9 cellular contexts compared by ENCODE assay signal in genomic region chr6:88870728-88871330, GRCh38.
DNase-seq lines count a peak whose midpoint lies in the region; ATAC-seq, FAIRE-seq and TF ChIP-seq lines count a peak whose summit lies in the region.
"Had no signal": no experiment of that assay in that cellular context is flagged by ENCODE, and none has a peak within 500 bp of the region (broad histone marks: within the 10 kb centered on the region; RNA-seq: fewer than 3 reads in every experiment).

No MANE protein-coding gene starts in this region.

- no peak overlapping the region for H3K9ac ChIP-seq in HepG2 (ENCODE audit: insufficient read depth, low read depth, low read length)

- no peak overlapping the region for H3K4me2 ChIP-seq in HepG2 (ENCODE audit: low read depth, low read length)

- H3K27ac ChIP-seq in HepG2 (ENCODE audit: extremely low read length, insufficient read depth, low read length) = no peak overlapping the region
- no peak overlapping the region for H3K27ac ChIP-seq in thoracic aorta
- H3K27ac ChIP-seq: epithelial cell of prostate had no signal

- no peak for FAIRE-seq in HepG2 (lab: Jason Lieb, UNC)

- 3% methylated on average over 1 of the region's 1 CpG for WGBS in HepG2 (ENCODE audit: low lambda C conversion rate)

- TF ChIP-seq CTCF in cardiac fibroblast (IDR thresholded peaks at IDR 0.05; ENCODE audit: low read depth, low read length) (peak; percentile 47), HepG2 (CRISPR knock-in tag; IDR thresholded peaks at IDR 0.05) (peak; percentile 65), thoracic aorta (IDR thresholded peaks at IDR 0.05) (peak; percentile 67)

- TF ChIP-seq EP300 in Ishikawa (IDR thresholded peaks at IDR 0.05; ENCODE audit: borderline replicate concordance) = no peak
- no peak for TF ChIP-seq EP300 in HepG2 (IDR thresholded peaks at IDR 0.05; ENCODE audit: low read depth in 2 of 2, low read length in 2 of 2)
- no peak for TF ChIP-seq EP300 in HepG2 (CRISPR knock-in tag; IDR thresholded peaks at IDR 0.05; ENCODE audit: borderline replicate concordance)

- TF ChIP-seq RAD21 in Ishikawa (IDR thresholded peaks at IDR 0.05; ENCODE audit: low read depth) = peak; percentile 69
- peak; percentile 19; the same call in 1 of the 2 replicates for TF ChIP-seq RAD21 in HepG2 (CRISPR knock-in tag; IDR thresholded peaks at IDR 0.05)

- H3K79me2 ChIP-seq in HepG2 (ENCODE audit: insufficient read depth, low read length) = no peaks in the 10 kb centered on the region

- no TSS peak for BruUV-seq in HepG2 (replicated peaks; lab: Mats Ljungman, UMichigan)

- no peaks in the 10 kb centered on the region for H3K27me3 ChIP-seq in HepG2 (ENCODE audit: control insufficient read depth in 1 of 2, insufficient read depth in 2 of 2, low read length in 2 of 2)
- no peaks in the 10 kb centered on the region for H3K27me3 ChIP-seq in thoracic aorta (replicated peaks; ENCODE audit: insufficient read depth)

- H3K9me3 ChIP-seq in HepG2 (ENCODE audit: low read length) = no peaks in the 10 kb centered on the region
- no peaks in the 10 kb centered on the region for H3K9me3 ChIP-seq in thoracic aorta

- H3K36me3 ChIP-seq in HepG2 (replicated peaks in 1 of 2; ENCODE audit: control insufficient read depth in 1 of 2, insufficient read depth in 2 of 2, low read length in 2 of 2) (no peaks in the 10 kb centered on the region; a peak in 1 of 5 replicates), thoracic aorta (peaks cover 4% of the 10 kb centered on the region)

- H2AFZ ChIP-seq in HepG2 (ENCODE audit: low read length) = no peak overlapping the region

- in situ Hi-C loops in HepG2 (cut with HindIII; ENCODE audit: extremely low pct_ligation_motif_present, low pct_unique_long_range_greater_than_20kb) = loop anchor here (25.0 kb wide), 1 partner anchor 934 kb away; no protein-coding TSS in a partner anchor

- CTCF ChIA-PET in HepG2 (lab: Yijun Ruan, JAX; ENCODE audit: low intra/inter-chr PET ratio, low total read pairs) = interaction anchor here (1.0 to 1.4 kb wide), 2 partner anchors 89 to 941 kb away, joined by 4 read pairs; no protein-coding TSS in a partner anchor

- POLR2A ChIA-PET in HepG2 (lab: Yijun Ruan, JAX) = no interaction called here

- no peak overlapping the region for H3K4me3 ChIP-seq in cardiac fibroblast (replicated peaks in 1 of 2; ENCODE audit: low read depth in 2 of 2, low read length in 2 of 2)
- no peak overlapping the region for H3K4me3 ChIP-seq in HepG2 (replicated peaks in 1 of 3; ENCODE audit: insufficient read depth in 1 of 3, low read depth in 2 of 3, low read length in 3 of 3)
- no peak overlapping the region for H3K4me3 ChIP-seq in thoracic aorta

- H4K20me1 ChIP-seq in HepG2 (ENCODE audit: insufficient read depth, low read length) = peaks cover 4% of the 10 kb centered on the region; the same call in 1 of the 2 replicates

- no peak for ATAC-seq in HepG2
- no peak for ATAC-seq in thoracic aorta (ENCODE audit: insufficient number of reproducible peaks, low FRiP score, low read depth)
- no peak for ATAC-seq in GM21528 (IDR thresholded peaks at IDR 0.05; ENCODE audit: low FRiP score, unreplicated experiment)

- intact Hi-C loops in HepG2 (cut with micrococcal nuclease; ENCODE audit: unreplicated experiment) = loop anchor here (2.0 to 5.0 kb wide), 4 partner anchors 90 to 1479 kb away; no protein-coding TSS in a partner anchor

- peaks cover 23% of the 10 kb centered on the region for H3K4me1 ChIP-seq in HepG2 (ENCODE audit: insufficient read depth, low read length)
- H3K4me1 ChIP-seq in thoracic aorta (ENCODE audit: control insufficient read depth in 1 of 2, low read depth in 2 of 2) = peaks cover 18 to 39% of the 10 kb centered on the region in 2 donors

- DNase-seq in activated T-cell treated with anti-CD3 and anti-CD28 coated beads for 1 hour (ENCODE audit: low read depth) (peak; percentile 22), RKO (ENCODE audit: low spot score) (peak; percentile 61), cardiac fibroblast (ENCODE audit: low read depth in 2 of 2) (peak; percentile 78 to 82), HepG2 (ENCODE audit: low spot score) (peak; percentile 50), thoracic aorta (ENCODE audit: low spot score) (no peak)
- DNase-seq in activated T-cell treated with anti-CD3 and anti-CD28 coated beads, Interleukin-2, amount 50 U/mL, for 1 hour = no peak

- no peak for TF ChIP-seq POLR2A in HepG2 (IDR thresholded peaks at IDR 0.05; ENCODE audit: insufficient read depth in 1 of 2, low read depth in 2 of 2, low read length in 2 of 2)

TF ChIP-seq in Ishikawa, 13 proteins besides CTCF, POLR2A, EP300 and RAD21 (continues in another document):
- TF ChIP-seq TAF1 (IDR thresholded peaks at IDR 0.05; ENCODE audit: low read depth) (no peak), CREB1 (IDR thresholded peaks at IDR 0.05; ENCODE audit: low read depth) (no peak), TCF12 (IDR thresholded peaks at IDR 0.05; ENCODE audit: low read depth) (no peak), FOXM1 (IDR thresholded peaks at IDR 0.05; ENCODE audit: borderline replicate concordance, low read depth) (no peak), CEBPB (IDR thresholded peaks at IDR 0.05) (no peak), NFIC (IDR thresholded peaks at IDR 0.05) (no peak), ZBTB7A (IDR thresholded peaks at IDR 0.05; ENCODE audit: low read depth) (no peak), TEAD4 (IDR thresholded peaks at IDR 0.05) (no peak)
- TF ChIP-seq, protein P1, sequence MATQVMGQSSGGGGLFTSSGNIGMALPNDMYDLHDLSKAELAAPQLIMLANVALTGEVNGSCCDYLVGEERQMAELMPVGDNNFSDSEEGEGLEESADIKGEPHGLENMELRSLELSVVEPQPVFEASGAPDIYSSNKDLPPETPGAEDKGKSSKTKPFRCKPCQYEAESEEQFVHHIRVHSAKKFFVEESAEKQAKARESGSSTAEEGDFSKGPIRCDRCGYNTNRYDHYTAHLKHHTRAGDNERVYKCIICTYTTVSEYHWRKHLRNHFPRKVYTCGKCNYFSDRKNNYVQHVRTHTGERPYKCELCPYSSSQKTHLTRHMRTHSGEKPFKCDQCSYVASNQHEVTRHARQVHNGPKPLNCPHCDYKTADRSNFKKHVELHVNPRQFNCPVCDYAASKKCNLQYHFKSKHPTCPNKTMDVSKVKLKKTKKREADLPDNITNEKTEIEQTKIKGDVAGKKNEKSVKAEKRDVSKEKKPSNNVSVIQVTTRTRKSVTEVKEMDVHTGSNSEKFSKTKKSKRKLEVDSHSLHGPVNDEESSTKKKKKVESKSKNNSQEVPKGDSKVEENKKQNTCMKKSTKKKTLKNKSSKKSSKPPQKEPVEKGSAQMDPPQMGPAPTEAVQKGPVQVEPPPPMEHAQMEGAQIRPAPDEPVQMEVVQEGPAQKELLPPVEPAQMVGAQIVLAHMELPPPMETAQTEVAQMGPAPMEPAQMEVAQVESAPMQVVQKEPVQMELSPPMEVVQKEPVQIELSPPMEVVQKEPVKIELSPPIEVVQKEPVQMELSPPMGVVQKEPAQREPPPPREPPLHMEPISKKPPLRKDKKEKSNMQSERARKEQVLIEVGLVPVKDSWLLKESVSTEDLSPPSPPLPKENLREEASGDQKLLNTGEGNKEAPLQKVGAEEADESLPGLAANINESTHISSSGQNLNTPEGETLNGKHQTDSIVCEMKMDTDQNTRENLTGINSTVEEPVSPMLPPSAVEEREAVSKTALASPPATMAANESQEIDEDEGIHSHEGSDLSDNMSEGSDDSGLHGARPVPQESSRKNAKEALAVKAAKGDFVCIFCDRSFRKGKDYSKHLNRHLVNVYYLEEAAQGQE (IDR thresholded peaks at IDR 0.05; ENCODE audit: low read depth) = no peak
- TF ChIP-seq, protein P2, sequence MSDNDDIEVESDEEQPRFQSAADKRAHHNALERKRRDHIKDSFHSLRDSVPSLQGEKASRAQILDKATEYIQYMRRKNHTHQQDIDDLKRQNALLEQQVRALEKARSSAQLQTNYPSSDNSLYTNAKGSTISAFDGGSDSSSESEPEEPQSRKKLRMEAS (IDR thresholded peaks at IDR 0.05) = no peak

TF ChIP-seq in HepG2, 621 proteins besides CTCF, POLR2A, EP300 and RAD21:
- no peak for TF ChIP-seq ZFP90 (CRISPR knock-in tag; IDR thresholded peaks at IDR 0.05; ENCODE audit: borderline replicate concordance)
- TF ChIP-seq STAG1 (CRISPR knock-in tag; IDR thresholded peaks at IDR 0.05) = peak; percentile 77
- TF ChIP-seq ARID3A (IDR thresholded peaks at IDR 0.05; ENCODE audit: low read depth, low read length) = peak; percentile 62; the same call in 1 of the 2 replicates
- TF ChIP-seq RFX5 (IDR thresholded peaks at IDR 0.05; ENCODE audit: low read depth, low read length) = no peak
- no peak for TF ChIP-seq ZNF614 (CRISPR knock-in tag; IDR thresholded peaks at IDR 0.05; ENCODE audit: borderline replicate concordance)
- no peak for TF ChIP-seq NR2F6 (IDR thresholded peaks at IDR 0.05)
- TF ChIP-seq NR2F6 (CRISPR knock-in tag; IDR thresholded peaks at IDR 0.05) = no peak
- peak; percentile 54 for TF ChIP-seq SMC3 (IDR thresholded peaks at IDR 0.05; ENCODE audit: low read length)

Comparison
In these comparisons a context has a peak if more than half of its experiments do, and no peak if none do; other contexts are left out.
1. DNase-seq: peak in activated T-cell treated with anti-CD3 and anti-CD28 coated beads for 1 hour (single experiment), RKO (single experiment), cardiac fibroblast (2 of 2) and HepG2 (single experiment); none in activated T-cell treated with anti-CD3 and anti-CD28 coated beads, Interleukin-2, amount 50 U/mL, for 1 hour (single experiment) and thoracic aorta (single experiment).
2. Peak in every context shown above with its lines, with median percentiles within 50 percentile points of each other: CTCF ChIP-seq.